In genomic region chr5:9864791-9865190, GRCh38 we compare ENCODE assay signal across 6 cellular contexts.
"Had no signal": no experiment of that assay in that cellular context is flagged by ENCODE, and none has a peak within 500 bp of the region (broad histone marks: within the 10 kb centered on the region; RNA-seq: fewer than 3 reads in every experiment).

No MANE protein-coding gene starts in this region.

- H3K4me1 Mint-ChIP-seq: H9 had no signal

- DNase-seq: H9, HCEC 1CT, IMR-90, KG1 had no signal

- ATAC-seq: GM23338, K562 had no signal

- H3K4me3 Mint-ChIP-seq: GM23338, H9 had no signal

- H3K4me3 ChIP-seq: GM23338, K562 had no signal

- H3K27ac Mint-ChIP-seq: GM23338, H9 had no signal

- H3K4me2 ChIP-seq: GM23338 had no signal

- H2AFZ ChIP-seq: GM23338 had no signal
